ENCODE assay signal across 20 cellular contexts in genomic region chr4:4481394-4482000, GRCh38.
DNase-seq lines count a peak whose midpoint lies in the region; ATAC-seq lines count a peak whose summit lies in the region.
"Had no signal": no experiment of that assay in that cellular context is flagged by ENCODE, and none has a peak within 500 bp of the region (broad histone marks: within the 10 kb centered on the region; RNA-seq: fewer than 3 reads in every experiment).

No MANE protein-coding gene starts in this region.

- no peaks in the 10 kb centered on the region for H3K4me1 Mint-ChIP-seq in activated CD8-positive, alpha-beta memory T cell treated with anti-CD3 and anti-CD28 coated beads, Interleukin-2, amount 10 ng/mL, durations not matched to agents 7 days and 5 days
- H3K4me1 Mint-ChIP-seq in activated T-cell treated with anti-CD3 and anti-CD28 coated beads, Interleukin-2, amount 50 U/mL, for 4 hours (ENCODE audit: low read depth), result peaks cover 16% of the 10 kb centered on the region

- DNase-seq in activated CD8-positive, alpha-beta memory T cell treated with anti-CD3 and anti-CD28 coated beads, Interleukin-2, amount 10 ng/mL, durations not matched to agents 7 days and 5 days, result no peak
- DNase-seq in activated CD8-positive, alpha-beta memory T cell treated with anti-CD3 and anti-CD28 coated beads, Interleukin-2, amount 50 U/mL, for 48 hours, result no peak
- DNase-seq in caudate nucleus (lab: John Stamatoyannopoulos, UW), result peak in 7 of 61 donors; percentile 34 to 80 (median 59)
- DNase-seq in midbrain (lab: John Stamatoyannopoulos, UW), result peak; percentile 69
- DNase-seq in NK-92 treated with Interleukin-12 subunit alpha and Interleukin-12 subunit beta, amount 100 ng/mL, for 24 hours (lab: John Stamatoyannopoulos, UW), result no peak
- no peak for DNase-seq in activated T-cell treated with anti-CD3 and anti-CD28 coated beads, Interleukin-2, amount 50 U/mL, for 4 hours
- DNase-seq: activated CD4-positive, alpha-beta T cell treated with anti-CD3 and anti-CD28 coated beads for 48 hours; activated naive CD4-positive, alpha-beta T cell treated with Interleukin-2 at 50 U/mL for 16 hours; brain microvascular endothelial cell; DMS 273 treated with DMSO at 0.1 percent for 48 hours; heart right ventricle; islet precursor cell; MV-4-11; NCI-H2081 treated with DMSO at 0.1 percent for 48 hours; PC-3; stimulated activated CD4-positive, alpha-beta T cell treated with anti-CD3 and anti-CD28 coated beads, Interleukin-12 subunit alpha, Interleukin-12 subunit beta, amount 100 ng/mL, for 4 hours had no signal

- no peaks in the 10 kb centered on the region for H3K27me3 Mint-ChIP-seq in activated CD8-positive, alpha-beta memory T cell treated with anti-CD3 and anti-CD28 coated beads, Interleukin-2, amount 10 ng/mL, durations not matched to agents 7 days and 5 days
- H3K27me3 Mint-ChIP-seq in activated T-cell treated with anti-CD3 and anti-CD28 coated beads, Interleukin-2, amount 50 U/mL, for 4 hours (ENCODE audit: low read depth), result no peaks in the 10 kb centered on the region
- H3K27me3 Mint-ChIP-seq: progenitor cell of endocrine pancreas had no signal

- H3K4me3 Mint-ChIP-seq in activated CD8-positive, alpha-beta memory T cell treated with anti-CD3 and anti-CD28 coated beads, Interleukin-2, amount 10 ng/mL, durations not matched to agents 7 days and 5 days, result no peak overlapping the region
- H3K4me3 Mint-ChIP-seq in activated T-cell treated with anti-CD3 and anti-CD28 coated beads, Interleukin-2, amount 50 U/mL, for 4 hours, result no peak overlapping the region
- H3K4me3 Mint-ChIP-seq: stimulated activated effector memory CD8-positive, alpha-beta T cell treated with anti-CD3 and anti-CD28 coated beads, Interleukin-12 subunit alpha, Interleukin-12 subunit beta, amount 100 ng/mL, for 72 hours had no signal

- CTCF ChIA-PET in activated CD8-positive, alpha-beta memory T cell treated with anti-CD3 and anti-CD28 coated beads, Interleukin-2, amount 10 ng/mL, durations not matched to agents 7 days and 5 days (lab: Charles Lee), result interaction anchor here (0.8 kb wide), 1 partner anchor 93 kb away, joined by 3 read pairs; no protein-coding TSS in a partner anchor

- no peaks in the 10 kb centered on the region for H3K36me3 Mint-ChIP-seq in activated CD8-positive, alpha-beta memory T cell treated with anti-CD3 and anti-CD28 coated beads, Interleukin-2, amount 10 ng/mL, durations not matched to agents 7 days and 5 days
- H3K36me3 Mint-ChIP-seq in activated T-cell treated with anti-CD3 and anti-CD28 coated beads, Interleukin-2, amount 50 U/mL, for 4 hours (ENCODE audit: insufficient read depth), result peaks cover 18% of the 10 kb centered on the region
- H3K36me3 Mint-ChIP-seq: stimulated activated effector memory CD8-positive, alpha-beta T cell treated with anti-CD3 and anti-CD28 coated beads, Interleukin-12 subunit alpha, Interleukin-12 subunit beta, amount 100 ng/mL, for 72 hours had no signal

- H3K27ac ChIP-seq in caudate nucleus (ENCODE audit: low read depth, low read length), result peak overlapping the region; percentile 86
- peak overlapping the region; percentile 89 for H3K27ac ChIP-seq in temporal lobe (ENCODE audit: low read depth, low read length)
- H3K27ac ChIP-seq: brain microvascular endothelial cell, heart right ventricle had no signal

- peak overlapping the region; percentile 18 for H3K27ac Mint-ChIP-seq in activated CD8-positive, alpha-beta memory T cell treated with anti-CD3 and anti-CD28 coated beads, Interleukin-2, amount 10 ng/mL, durations not matched to agents 7 days and 5 days
- H3K27ac Mint-ChIP-seq: stimulated activated effector memory CD8-positive, alpha-beta T cell treated with anti-CD3 and anti-CD28 coated beads, Interleukin-12 subunit alpha, Interleukin-12 subunit beta, amount 100 ng/mL, for 72 hours had no signal

- ATAC-seq in activated CD8-positive, alpha-beta memory T cell treated with anti-CD3 and anti-CD28 coated beads, Interleukin-2, amount 10 ng/mL, durations not matched to agents 7 days and 5 days, result no peak
- ATAC-seq in activated T-cell treated with anti-CD3 and anti-CD28 coated beads, Interleukin-2, amount 50 U/mL, for 4 hours, result no peak
- no peak for ATAC-seq in GM18861 (IDR thresholded peaks at IDR 0.05; ENCODE audit: unreplicated experiment)
- ATAC-seq: stimulated activated effector memory CD8-positive, alpha-beta T cell treated with anti-CD3 and anti-CD28 coated beads, Interleukin-12 subunit alpha, Interleukin-12 subunit beta, amount 100 ng/mL, for 72 hours had no signal

- H3K9me3 Mint-ChIP-seq in activated CD8-positive, alpha-beta memory T cell treated with anti-CD3 and anti-CD28 coated beads, Interleukin-2, amount 10 ng/mL, durations not matched to agents 7 days and 5 days (ENCODE audit: low read depth), result no peaks in the 10 kb centered on the region
- H3K9me3 Mint-ChIP-seq in activated T-cell treated with anti-CD3 and anti-CD28 coated beads, Interleukin-2, amount 50 U/mL, for 4 hours, result no peaks in the 10 kb centered on the region
- H3K9me3 Mint-ChIP-seq: stimulated activated effector memory CD8-positive, alpha-beta T cell treated with anti-CD3 and anti-CD28 coated beads, Interleukin-12 subunit alpha, Interleukin-12 subunit beta, amount 100 ng/mL, for 72 hours had no signal
